Comparison of ENCODE assay signal across 17 cellular contexts in genomic region chr18:69559604-69560003, GRCh38.
DNase-seq lines count a peak whose midpoint lies in the region; FAIRE-seq and TF ChIP-seq lines count a peak whose summit lies in the region.
"Had no signal": no experiment of that assay in that cellular context is flagged by ENCODE, and none has a peak within 500 bp of the region (broad histone marks: within the 10 kb centered on the region; RNA-seq: fewer than 3 reads in every experiment).

No MANE protein-coding gene starts in this region.

- no peak overlapping the region for H3K4me3 Mint-ChIP-seq in nephron progenitor cell
- H3K4me3 Mint-ChIP-seq: CD8-positive, alpha-beta memory T cell had no signal

- H3K4me3 ChIP-seq in fibroblast of mammary gland (ENCODE audit: control insufficient read depth, low read depth, low read length) (no peak overlapping the region), transverse colon (no peak overlapping the region)
- no peak overlapping the region for H3K4me3 ChIP-seq in effector memory CD4-positive, alpha-beta T cell (ENCODE audit: insufficient read depth, low read depth, low read length, poor library complexity, severe bottlenecking)
- H3K4me3 ChIP-seq: BLaER1, GM23248 had no signal

- DNase-seq in M059J (ENCODE audit: low read depth): peak; percentile 5
- DNase-seq in amniotic epithelial cell (ENCODE audit: low read depth): peak; percentile 5
- DNase-seq in fibroblast of mammary gland (ENCODE audit: low read depth): peak; percentile 2
- DNase-seq in nephron progenitor cell: no peak
- DNase-seq in GM12891 (ENCODE audit: insufficient read length, low spot score): no peak
- DNase-seq in transverse colon: no peak
- DNase-seq in cardiac septum (ENCODE audit: low spot score): no peak
- no peak for DNase-seq in effector memory CD4-positive, alpha-beta T cell
- DNase-seq: 8988T; AML-193; CD8-positive, alpha-beta memory T cell; DMS 273 treated with DMSO at 0.1 percent for 48 hours; GM23248 had no signal

- no peaks in the 10 kb centered on the region for H3K27me3 Mint-ChIP-seq in nephron progenitor cell (ENCODE audit: low read depth, poor library complexity)

- peaks cover 28% of the 10 kb centered on the region for H3K36me3 Mint-ChIP-seq in nephron progenitor cell (ENCODE audit: low read depth)

- FAIRE-seq in GM12891 (lab: Jason Lieb, UNC): no peak
- FAIRE-seq: GM18507, H54, HTR-8/SVneo had no signal

- peak overlapping the region; percentile 78 for H3K27ac Mint-ChIP-seq in nephron progenitor cell
- H3K27ac Mint-ChIP-seq: CD8-positive, alpha-beta memory T cell had no signal

- peaks cover 18% of the 10 kb centered on the region for H3K9me3 Mint-ChIP-seq in nephron progenitor cell

- no peak overlapping the region for H3K27ac ChIP-seq in transverse colon
- no peak overlapping the region for H3K27ac ChIP-seq in effector memory CD4-positive, alpha-beta T cell (ENCODE audit: insufficient read depth, low read length, poor library complexity, severe bottlenecking)
- H3K27ac ChIP-seq: BLaER1, GM23248 had no signal

- H3K9me3 ChIP-seq in transverse colon: peaks cover 0 to 2% of the 10 kb centered on the region in 2 donors
- no peaks in the 10 kb centered on the region for H3K9me3 ChIP-seq in effector memory CD4-positive, alpha-beta T cell (ENCODE audit: control insufficient read depth, low read length)
- H3K9me3 ChIP-seq: BLaER1 had no signal

- H3K4me1 Mint-ChIP-seq in nephron progenitor cell: peaks cover 33% of the 10 kb centered on the region
- H3K4me1 Mint-ChIP-seq: CD8-positive, alpha-beta memory T cell had no signal

- H3K4me1 ChIP-seq in transverse colon: no peaks in the 10 kb centered on the region
- no peaks in the 10 kb centered on the region for H3K4me1 ChIP-seq in effector memory CD4-positive, alpha-beta T cell (ENCODE audit: control insufficient read depth, insufficient read depth, low read length, poor library complexity, severe bottlenecking)
- H3K4me1 ChIP-seq: BLaER1 had no signal

- H3K27me3 ChIP-seq in transverse colon: no peaks in the 10 kb centered on the region
- no peaks in the 10 kb centered on the region for H3K27me3 ChIP-seq in effector memory CD4-positive, alpha-beta T cell (replicated peaks; ENCODE audit: control insufficient read depth, insufficient read depth, low read length, poor library complexity, severe bottlenecking)
- H3K27me3 ChIP-seq: BLaER1 had no signal

- TF ChIP-seq CTCF in fibroblast of mammary gland (conservative IDR thresholded peaks at IDR 0.05; ENCODE audit: control insufficient read depth, insufficient read depth, low read depth, low read length) (no peak), nephron progenitor cell (IDR thresholded peaks at IDR 0.05) (no peak), transverse colon (IDR thresholded peaks at IDR 0.05) (no peak)

- no peak for TF ChIP-seq POLR2A in GM12891 (IDR thresholded peaks at IDR 0.05; ENCODE audit: low read depth, low read length)
- no peak for TF ChIP-seq POLR2A in transverse colon (IDR thresholded peaks at IDR 0.05)

- in situ Hi-C loops in transverse colon (cut with MboI; ENCODE audit: low pct_ligation_motif_present in 1 of 4, low pct_unique_long_range_greater_than_20kb in 1 of 4, low sequenced_read_pairs in 3 of 4): no loop called here

- H3K36me3 ChIP-seq in transverse colon: no peaks in the 10 kb centered on the region
- H3K36me3 ChIP-seq in effector memory CD4-positive, alpha-beta T cell (ENCODE audit: control insufficient read depth, insufficient read depth, low read length): no peaks in the 10 kb centered on the region
- H3K36me3 ChIP-seq: BLaER1 had no signal

- intact Hi-C loops in transverse colon (cut with DNase I; ENCODE audit: low total_unique reads) (no loop called here), cardiac septum (cut with DNase I) (no loop called here)

- no peak for TF ChIP-seq EP300 in transverse colon (IDR thresholded peaks at IDR 0.05; ENCODE audit: low read depth)

TF ChIP-seq in GM12891, 5 proteins besides CTCF, POLR2A, EP300 and RAD21:
- TF ChIP-seq POLR2AphosphoS5 (IDR thresholded peaks at IDR 0.05; ENCODE audit: low read depth, low read length): no peak
- no peak for TF ChIP-seq POU2F2 (IDR thresholded peaks at IDR 0.05; ENCODE audit: low read depth, low read length)
- no peak for TF ChIP-seq SPI1 (IDR thresholded peaks at IDR 0.05; ENCODE audit: low read depth, low read length)
- no peak for TF ChIP-seq PAX5 (IDR thresholded peaks at IDR 0.05; ENCODE audit: insufficient read depth, low read length, severe bottlenecking)
- no peak for TF ChIP-seq TAF1 (IDR thresholded peaks at IDR 0.05; ENCODE audit: low read depth, low read length)

Comparison
In these comparisons a context has a peak if more than half of its experiments do, and no peak if none do; other contexts are left out.
1. DNase-seq: peak in M059J (single experiment), amniotic epithelial cell (single experiment) and fibroblast of mammary gland (single experiment); none in nephron progenitor cell (single experiment), GM12891 (single experiment), transverse colon (single experiment), cardiac septum (single experiment) and effector memory CD4-positive, alpha-beta T cell (0 of 3).